Comparison of ENCODE assay signal across 25 cellular contexts in the genomic region with DNA sequence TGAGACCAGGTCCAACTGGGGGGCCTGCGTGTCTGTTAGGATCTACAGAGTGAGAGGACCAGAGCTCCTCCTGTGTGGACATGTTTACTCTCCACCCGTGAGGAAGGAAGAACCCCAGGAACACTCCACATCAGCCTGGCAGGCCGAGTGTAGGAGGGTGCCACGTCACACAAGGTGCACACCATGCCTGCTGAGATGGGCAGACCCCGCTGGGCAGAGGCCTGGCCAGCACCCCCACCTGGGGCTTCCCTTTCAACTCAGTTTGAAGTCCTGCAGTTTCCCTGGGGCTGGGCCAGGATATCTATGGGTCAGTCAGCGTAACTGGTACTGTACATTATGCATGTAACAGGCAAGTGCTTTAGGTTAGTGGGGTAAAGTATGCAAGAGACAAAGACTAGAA. TPM values are rescaled to one million over a fixed set of nuclear protein-coding genes. Genes with fewer than 3 reads are reported as not detected.
A peak's percentile ranks its signal among the peaks of the same experiment; 100 is the strongest.
DNase-seq lines count a peak whose midpoint lies in the region; ATAC-seq and TF ChIP-seq lines count a peak whose summit lies in the region.
"Had no signal": no experiment of that assay in that cellular context is flagged by ENCODE, and none has a peak within 500 bp of the region (broad histone marks: within the 10 kb centered on the region; RNA-seq: fewer than 3 reads in every experiment).

No MANE protein-coding gene starts in this region.

- H3K9me3 Mint-ChIP-seq in glutamatergic neuron (ENCODE audit: unreplicated experiment) = peaks cover 4% of the 10 kb centered on the region
- no peaks in the 10 kb centered on the region for H3K9me3 Mint-ChIP-seq in stimulated activated memory B cell treated with anti-CD40 and anti-IgM and Interleukin-4, amounts not matched to agents 10 μg/mL and 1 μg/mL and 100 μg/mL, for 72 hours
- H3K9me3 Mint-ChIP-seq: stimulated activated naive B cell treated with anti-CD40 and anti-IgM and Interleukin-4, amounts not matched to agents 10 μg/mL and 1 μg/mL and 100 μg/mL, for 72 hours had no signal

- no peaks in the 10 kb centered on the region for H4K20me1 ChIP-seq in smooth muscle cell (ENCODE audit: low read depth)

- H3K79me2 ChIP-seq in smooth muscle cell (ENCODE audit: low read depth) = no peaks in the 10 kb centered on the region

- H2AFZ ChIP-seq in smooth muscle cell (ENCODE audit: low read depth) = no peak overlapping the region
- H2AFZ ChIP-seq: neural progenitor cell had no signal

- peaks cover 12% of the 10 kb centered on the region for H3K4me1 Mint-ChIP-seq in glutamatergic neuron (ENCODE audit: low read depth, unreplicated experiment)
- H3K4me1 Mint-ChIP-seq in stimulated activated memory B cell treated with anti-CD40 and anti-IgM and Interleukin-4, amounts not matched to agents 10 μg/mL and 1 μg/mL and 100 μg/mL, for 72 hours = peaks cover 36% of the 10 kb centered on the region

- 93% methylated on average over 6 of the region's 6 CpGs for WGBS in smooth muscle cell (ENCODE audit: low lambda C conversion rate)

- CTCF ChIA-PET in RWPE1 (lab: Yijun Ruan, JAX) = no interaction called here

- no peak overlapping the region for H3K9ac ChIP-seq in smooth muscle cell (ENCODE audit: low read depth)
- H3K9ac ChIP-seq: neural progenitor cell had no signal

- peak overlapping the region; percentile 13 for H3K27ac Mint-ChIP-seq in glutamatergic neuron (ENCODE audit: unreplicated experiment)
- no peak overlapping the region for H3K27ac Mint-ChIP-seq in stimulated activated memory B cell treated with anti-CD40 and anti-IgM and Interleukin-4, amounts not matched to agents 10 μg/mL and 1 μg/mL and 100 μg/mL, for 72 hours
- H3K27ac Mint-ChIP-seq: stimulated activated naive B cell treated with anti-CD40 and anti-IgM and Interleukin-4, amounts not matched to agents 10 μg/mL and 1 μg/mL and 100 μg/mL, for 72 hours had no signal

- H3K27me3 Mint-ChIP-seq in glutamatergic neuron (ENCODE audit: unreplicated experiment) = peaks cover 5% of the 10 kb centered on the region
- peaks cover 24% of the 10 kb centered on the region for H3K27me3 Mint-ChIP-seq in stimulated activated memory B cell treated with anti-CD40 and anti-IgM and Interleukin-4, amounts not matched to agents 10 μg/mL and 1 μg/mL and 100 μg/mL, for 72 hours

- H3K4me3 Mint-ChIP-seq in glutamatergic neuron (ENCODE audit: unreplicated experiment) = no peak overlapping the region
- H3K4me3 Mint-ChIP-seq in stimulated activated memory B cell treated with anti-CD40 and anti-IgM and Interleukin-4, amounts not matched to agents 10 μg/mL and 1 μg/mL and 100 μg/mL, for 72 hours = no peak overlapping the region
- H3K4me3 Mint-ChIP-seq: neural progenitor cell; stimulated activated naive B cell treated with anti-CD40 and anti-IgM and Interleukin-4, amounts not matched to agents 10 μg/mL and 1 μg/mL and 100 μg/mL, for 72 hours had no signal

- peak; percentile 58 for DNase-seq in activated effector memory CD4-positive, alpha-beta T cell treated with anti-CD3 and anti-CD28 coated beads, Interleukin-2, amount 50 U/mL, for 16 hours
- no peak for DNase-seq in activated effector memory CD4-positive, alpha-beta T cell treated with Interleukin-2 at 50 U/mL for 16 hours
- DNase-seq in glutamatergic neuron (no peak), smooth muscle cell (lab: John Stamatoyannopoulos, UW; ENCODE audit: unreplicated experiment) (no peak), RWPE1 (ENCODE audit: low spot score) (no peak)
- DNase-seq: activated CD4-positive, alpha-beta T cell treated with anti-CD3 and anti-CD28 coated beads for 1 hour; activated gamma-delta T cell; caudate nucleus; DMS 273 treated with DMSO at 0.1 percent for 48 hours; heart left ventricle; MM.1S; NCI-H1417 treated with DMSO at 0.1 percent for 48 hours; NCI-H2107; psoas muscle; stimulated activated CD4-positive, alpha-beta T cell treated with anti-CD3 and anti-CD28 coated beads, Interleukin-1b, Interleukin-23, amount 100 ng/mL, for 48 hours; stimulated activated naive B cell treated with anti-CD40 and anti-IgM and Interleukin-4, amounts not matched to agents 10 μg/mL and 1 μg/mL and 100 μg/mL, for 72 hours; T-helper 9 cell; testis had no signal

- peaks cover 7% of the 10 kb centered on the region for H3F3A ChIP-seq in smooth muscle cell (ENCODE audit: low read depth)

- no peaks in the 10 kb centered on the region for H3K36me3 Mint-ChIP-seq in glutamatergic neuron (ENCODE audit: unreplicated experiment)
- peaks cover 5% of the 10 kb centered on the region for H3K36me3 Mint-ChIP-seq in stimulated activated memory B cell treated with anti-CD40 and anti-IgM and Interleukin-4, amounts not matched to agents 10 μg/mL and 1 μg/mL and 100 μg/mL, for 72 hours
- H3K36me3 Mint-ChIP-seq: neural progenitor cell; stimulated activated naive B cell treated with anti-CD40 and anti-IgM and Interleukin-4, amounts not matched to agents 10 μg/mL and 1 μg/mL and 100 μg/mL, for 72 hours had no signal

- no peak overlapping the region for H3K4me2 ChIP-seq in smooth muscle cell
- H3K4me2 ChIP-seq: neural progenitor cell had no signal

- POLR2A ChIA-PET in RWPE1 (lab: Yijun Ruan, JAX; ENCODE audit: low non-redundant PET) = no interaction called here

- TF ChIP-seq CTCF in glutamatergic neuron (IDR thresholded peaks at IDR 0.05; ENCODE audit: partially characterized antibody, unreplicated experiment) (no peak), smooth muscle cell (IDR thresholded peaks at IDR 0.05; ENCODE audit: borderline replicate concordance, insufficient read depth, poor library complexity, severe bottlenecking) (no peak), RWPE1 (conservative IDR thresholded peaks at IDR 0.05; ENCODE audit: low read depth) (no peak)

- H3K9me3 ChIP-seq in KOPT-K1 (ENCODE audit: insufficient read depth, low read length, poor library complexity, severe bottlenecking) (no peaks in the 10 kb centered on the region), smooth muscle cell (replicated peaks; ENCODE audit: low read depth) (no peaks in the 10 kb centered on the region)
- H3K9me3 ChIP-seq: heart left ventricle, psoas muscle, testis had no signal

- H3K27ac ChIP-seq in KOPT-K1 (ENCODE audit: low read depth, low read length, poor library complexity, severe bottlenecking) = peak overlapping the region; percentile 79
- H3K27ac ChIP-seq in smooth muscle cell (ENCODE audit: low read depth) = peak overlapping the region; percentile 9
- H3K27ac ChIP-seq in RWPE1 = no peak overlapping the region
- H3K27ac ChIP-seq: C4-2B, heart left ventricle, neural progenitor cell, psoas muscle, testis had no signal

- no peak for ATAC-seq in GM21526 (IDR thresholded peaks at IDR 0.05; ENCODE audit: low FRiP score, unreplicated experiment)
- ATAC-seq in stimulated activated memory B cell treated with anti-CD40 and anti-IgM and Interleukin-4, amounts not matched to agents 10 μg/mL and 1 μg/mL and 100 μg/mL, for 72 hours = no peak
- ATAC-seq: HCT116; heart left ventricle; K562; psoas muscle; stimulated activated naive B cell treated with anti-CD40 and anti-IgM and Interleukin-4, amounts not matched to agents 10 μg/mL and 1 μg/mL and 100 μg/mL, for 72 hours had no signal

- H3K4me1 ChIP-seq in smooth muscle cell (ENCODE audit: low read depth) = peaks cover 11% of the 10 kb centered on the region
- H3K4me1 ChIP-seq: heart left ventricle, psoas muscle, testis had no signal

- no peaks in the 10 kb centered on the region for H3K27me3 ChIP-seq in smooth muscle cell (ENCODE audit: low read depth)
- H3K27me3 ChIP-seq: neural progenitor cell, testis had no signal

- H3K36me3 ChIP-seq in KOPT-K1 (ENCODE audit: insufficient read depth, low read length) = no peaks in the 10 kb centered on the region; the same call in 1 of the 2 replicates
- no peaks in the 10 kb centered on the region for H3K36me3 ChIP-seq in smooth muscle cell (ENCODE audit: low read depth)
- H3K36me3 ChIP-seq: heart left ventricle, neural progenitor cell had no signal

- no peak overlapping the region for H3K4me3 ChIP-seq in smooth muscle cell
- H3K4me3 ChIP-seq: heart left ventricle, K562, neural progenitor cell, psoas muscle, testis had no signal

RNA-seq across cellular contexts. Expression of gene PCBP3, which starts 30.1 kb away (rescaled TPM):
- total RNA-seq in glutamatergic neuron (ENCODE audit: unreplicated experiment) (72.7 TPM), smooth muscle cell (8.2 and 8.9 TPM in 2 replicates)
- polyA plus RNA-seq in smooth muscle cell = 13.7 and 23.1 TPM in 2 replicates
- polyA plus RNA-seq: K562 had no signal
